Comparison of ENCODE assay signal across 15 cellular contexts in the genomic region with DNA sequence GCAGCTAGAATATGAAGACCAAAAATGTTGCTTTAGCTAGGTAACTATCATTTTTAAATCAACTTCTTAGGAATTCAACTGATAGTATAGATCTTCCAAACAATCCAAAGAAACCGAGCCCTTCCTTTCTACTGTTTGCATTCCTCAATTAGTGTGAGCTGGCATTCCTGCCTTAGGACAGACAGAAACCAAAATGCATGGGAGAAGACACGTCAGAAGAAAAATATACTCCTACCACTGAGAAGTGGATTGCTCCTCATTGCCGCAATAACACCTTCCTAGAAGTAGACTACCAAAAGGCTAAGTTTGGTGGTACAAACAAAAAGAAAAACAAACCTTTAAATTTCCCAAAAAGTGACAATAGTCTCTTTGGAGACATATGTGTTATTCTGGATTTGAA.
"Had no signal": no experiment of that assay in that cellular context is flagged by ENCODE, and none has a peak within 500 bp of the region (broad histone marks: within the 10 kb centered on the region; RNA-seq: fewer than 3 reads in every experiment).

No MANE protein-coding gene starts in this region.

- H3K36me3 Mint-ChIP-seq: activated naive CD4-positive, alpha-beta T cell treated with anti-CD3 and anti-CD28 coated beads, Interleukin-2, amount 50 U/mL, for 24 hours had no signal

- ATAC-seq: activated CD8-positive, alpha-beta T cell treated with anti-CD3 and anti-CD28 coated beads for 36 hours; activated T-cell treated with anti-CD3 and anti-CD28 coated beads, Interleukin-2, amount 50 U/mL, for 4 hours; left ventricle myocardium superior; right lobe of liver; T-helper 17 cell had no signal

- H3K27ac ChIP-seq: dorsolateral prefrontal cortex, right lobe of liver, suprapubic skin, upper lobe of left lung had no signal

- DNase-seq: activated CD4-positive, alpha-beta T cell treated with anti-CD3 and anti-CD28 coated beads for 4 hours; activated CD8-positive, alpha-beta T cell treated with anti-CD3 and anti-CD28 coated beads for 36 hours; activated effector memory CD4-positive, alpha-beta T cell treated with anti-CD3 and anti-CD28 coated beads, Interleukin-2, amount 50 U/mL, for 16 hours; activated T-cell treated with anti-CD3 and anti-CD28 coated beads, Interleukin-2, amount 50 U/mL, for 4 hours; amygdala; dorsolateral prefrontal cortex; left ventricle myocardium superior; occipital lobe; right lobe of liver; T-helper 17 cell; upper lobe of left lung had no signal

- H3K27me3 Mint-ChIP-seq: activated CD8-positive, alpha-beta T cell treated with anti-CD3 and anti-CD28 coated beads for 36 hours; activated naive CD4-positive, alpha-beta T cell treated with anti-CD3 and anti-CD28 coated beads, Interleukin-2, amount 50 U/mL, for 24 hours; stimulated activated naive CD8-positive, alpha-beta T cell treated with anti-CD3 and anti-CD28 coated beads, Interleukin-15, Interleukin-2, amounts not matched to agents 100 ng/mL and 50 ng/mL, for 24 hours; T-helper 17 cell had no signal

- H3K27ac Mint-ChIP-seq: activated CD8-positive, alpha-beta T cell treated with anti-CD3 and anti-CD28 coated beads for 36 hours; activated naive CD4-positive, alpha-beta T cell treated with anti-CD3 and anti-CD28 coated beads, Interleukin-2, amount 50 U/mL, for 24 hours; nephron; stimulated activated naive CD8-positive, alpha-beta T cell treated with anti-CD3 and anti-CD28 coated beads, Interleukin-15, Interleukin-2, amounts not matched to agents 100 ng/mL and 50 ng/mL, for 24 hours; T-helper 17 cell had no signal

- H3K27me3 ChIP-seq: dorsolateral prefrontal cortex, right lobe of liver, suprapubic skin, upper lobe of left lung had no signal

- H3K4me1 ChIP-seq: right lobe of liver, suprapubic skin had no signal

- H3K9me3 ChIP-seq: right lobe of liver, suprapubic skin, upper lobe of left lung had no signal

- H3K36me3 ChIP-seq: suprapubic skin, upper lobe of left lung had no signal

- H3K9me3 Mint-ChIP-seq: activated CD8-positive, alpha-beta T cell treated with anti-CD3 and anti-CD28 coated beads for 36 hours; activated naive CD4-positive, alpha-beta T cell treated with anti-CD3 and anti-CD28 coated beads, Interleukin-2, amount 50 U/mL, for 24 hours; activated T-cell treated with anti-CD3 and anti-CD28 coated beads, Interleukin-2, amount 50 U/mL, for 4 hours; nephron; stimulated activated naive CD8-positive, alpha-beta T cell treated with anti-CD3 and anti-CD28 coated beads, Interleukin-15, Interleukin-2, amounts not matched to agents 100 ng/mL and 50 ng/mL, for 24 hours had no signal

- H3K4me3 Mint-ChIP-seq: activated CD8-positive, alpha-beta T cell treated with anti-CD3 and anti-CD28 coated beads for 36 hours; activated naive CD4-positive, alpha-beta T cell treated with anti-CD3 and anti-CD28 coated beads, Interleukin-2, amount 50 U/mL, for 24 hours; activated T-cell treated with anti-CD3 and anti-CD28 coated beads, Interleukin-2, amount 50 U/mL, for 4 hours; nephron; stimulated activated naive CD8-positive, alpha-beta T cell treated with anti-CD3 and anti-CD28 coated beads, Interleukin-15, Interleukin-2, amounts not matched to agents 100 ng/mL and 50 ng/mL, for 24 hours; T-helper 17 cell had no signal

- H3K4me3 ChIP-seq: dorsolateral prefrontal cortex, right lobe of liver, suprapubic skin, upper lobe of left lung had no signal

- H3K4me1 Mint-ChIP-seq: activated naive CD4-positive, alpha-beta T cell treated with anti-CD3 and anti-CD28 coated beads, Interleukin-2, amount 50 U/mL, for 24 hours; nephron; T-helper 17 cell had no signal
